31 cellular contexts compared by ENCODE assay signal in the genomic region with DNA sequence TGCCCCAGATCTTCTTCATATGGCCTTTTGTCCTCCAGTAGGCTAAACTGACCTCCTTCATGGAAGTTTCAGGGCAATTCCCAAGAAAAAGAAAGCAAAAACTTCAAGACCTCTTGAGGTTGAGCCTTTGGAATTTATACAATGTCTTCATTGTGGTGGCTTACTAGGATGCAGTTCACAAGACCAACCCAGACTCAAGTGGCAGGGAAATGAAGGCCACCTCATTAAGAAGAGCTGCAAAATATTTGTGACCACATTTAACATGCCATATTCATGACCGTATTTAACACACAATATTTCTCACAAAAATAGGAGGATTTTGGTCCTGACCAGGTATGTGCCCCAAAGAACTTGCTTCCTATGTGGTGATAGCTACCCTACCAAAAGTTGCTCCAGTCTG.
DNase-seq lines count a peak whose midpoint lies in the region; ATAC-seq and TF ChIP-seq lines count a peak whose summit lies in the region.
"Had no signal": no experiment of that assay in that cellular context is flagged by ENCODE, and none has a peak within 500 bp of the region (broad histone marks: within the 10 kb centered on the region; RNA-seq: fewer than 3 reads in every experiment).

No MANE protein-coding gene starts in this region.

- in situ Hi-C loops in IMR-90 (cut with MboI; ENCODE audit: low sequenced_read_pairs): no loop called here

- no CpG with 5 or more reads among the region's 1 CpG for WGBS in IMR-90 (ENCODE audit: extremely low coverage in 2 of 2, insufficient read length in 1 of 2), 2 experiments
- WGBS in smooth muscle cell (ENCODE audit: low lambda C conversion rate): 58% methylated on average over 1 of the region's 1 CpG

- H3K79me2 ChIP-seq in smooth muscle cell (ENCODE audit: low read depth): no peaks in the 10 kb centered on the region

- peak; percentile 80 for DNase-seq in EH (ENCODE audit: low read depth)
- DNase-seq in IMR-90: peak; percentile 9
- peak; percentile 24 to 27 for DNase-seq in foreskin fibroblast
- DNase-seq in smooth muscle cell (lab: John Stamatoyannopoulos, UW; ENCODE audit: unreplicated experiment): no peak
- DNase-seq in NCI-H2081 (lab: John Stamatoyannopoulos, UW): no peak
- DNase-seq: activated CD4-positive, alpha-beta T cell treated with anti-CD3 and anti-CD28 coated beads, Interleukin-2, amount 10 ng/mL, durations not matched to agents 24 days and 14 days; activated effector memory CD4-positive, alpha-beta T cell treated with anti-CD3 and anti-CD28 coated beads, Interleukin-2, amount 50 U/mL, for 16 hours; activated naive CD8-positive, alpha-beta T cell treated with anti-CD3 and anti-CD28 coated beads for 36 hours; activated T-cell treated with anti-CD3 and anti-CD28 coated beads, Interleukin-2, amount 50 U/mL, for 1 hour; aorta; Caco-2; caudate nucleus; DMS79; erythroblast; H7; head of caudate nucleus; naive thymus-derived CD8-positive, alpha-beta T cell; NCI-H1105; NCI-H187; NCI-H2171; NCI-H510A; right lobe of liver; SJCRH30; stimulated activated CD4-positive, alpha-beta T cell treated with anti-CD3 and anti-CD28 coated beads, Interleukin-4, amount 100 ng/mL, for 24 hours; T1000; tibial artery; WERI-Rb-1 had no signal

- no peak overlapping the region for H2BK15ac ChIP-seq in IMR-90 (ENCODE audit: low read depth, low read length)

- H3K18ac ChIP-seq in IMR-90 (ENCODE audit: low read depth, low read length): peak overlapping the region; percentile 59; the same call in 1 of the 2 replicates

- H4K91ac ChIP-seq in IMR-90 (ENCODE audit: insufficient read depth, low read depth, low read length): no peak overlapping the region

- H3K4me3 ChIP-seq in IMR-90 (ENCODE audit: insufficient read depth, low read depth, low read length) (no peak overlapping the region), foreskin fibroblast (ENCODE audit: low read depth in 1 of 2, low read length in 2 of 2) (no peak overlapping the region), smooth muscle cell (no peak overlapping the region)
- H3K4me3 ChIP-seq: K562, MG63, right lobe of liver, SJCRH30, tibial artery had no signal

- CTCF ChIA-PET in IMR-90 (lab: Yijun Ruan, JAX): no interaction called here

- peak overlapping the region; percentile 45; the same call in 1 of the 2 replicates for H3K4me2 ChIP-seq in IMR-90 (ENCODE audit: low read depth, low read length)
- peak overlapping the region; percentile 75 for H3K4me2 ChIP-seq in smooth muscle cell

- dilution Hi-C loops in IMR-90 (cut with HindIII; ENCODE audit: low sequenced_read_pairs, unreplicated experiment): no loop called here

- peak overlapping the region; percentile 14 for H3K4ac ChIP-seq in IMR-90 (ENCODE audit: low read depth, low read length)

- no TSS peak for BruUV-seq in IMR-90 (replicated peaks; lab: Mats Ljungman, UMichigan)

- no peaks in the 10 kb centered on the region for H3K27me3 ChIP-seq in IMR-90 (ENCODE audit: control insufficient read depth, insufficient read depth, low read length)
- no peaks in the 10 kb centered on the region for H3K27me3 ChIP-seq in smooth muscle cell (ENCODE audit: low read depth)
- H3K27me3 ChIP-seq: MG63, right lobe of liver, SJCRH30, tibial artery had no signal

- H4K8ac ChIP-seq in IMR-90 (ENCODE audit: low read depth in 2 of 2, low read length in 2 of 2): 0 out of 4 replicates have a peak overlapping the region, but pooled peaks of 1 of the 2 experiments have one; percentile 22

- peaks cover 17% of the 10 kb centered on the region for H3F3A ChIP-seq in smooth muscle cell (ENCODE audit: low read depth)

- peaks cover 5% of the 10 kb centered on the region; the same call in 1 of the 2 replicates for H3K4me1 ChIP-seq in IMR-90 (ENCODE audit: control insufficient read depth, insufficient read depth, low read length)
- H3K4me1 ChIP-seq in smooth muscle cell (ENCODE audit: low read depth): peaks cover 25% of the 10 kb centered on the region
- H3K4me1 ChIP-seq: Caco-2, right lobe of liver, tibial artery had no signal

- H4K20me1 ChIP-seq in IMR-90 (ENCODE audit: insufficient read depth, low read length) (no peaks in the 10 kb centered on the region), smooth muscle cell (ENCODE audit: low read depth) (no peaks in the 10 kb centered on the region)

- intact Hi-C loops in IMR-90 (cut with micrococcal nuclease): no loop called here

- H3K27ac ChIP-seq in IMR-90 (ENCODE audit: insufficient read depth, low read length): no peak overlapping the region
- H3K27ac ChIP-seq in smooth muscle cell (ENCODE audit: low read depth): peak overlapping the region; percentile 88
- H3K27ac ChIP-seq: right lobe of liver, SJCRH30, tibial artery, WERI-Rb-1 had no signal

- TF ChIP-seq POLR2A in IMR-90 (IDR thresholded peaks at IDR 0.05; ENCODE audit: low read depth, low read length): no peak

- H3K56ac ChIP-seq in IMR-90 (ENCODE audit: extremely low read depth, insufficient read depth, low read length): no peak overlapping the region

- H2BK20ac ChIP-seq in IMR-90 (ENCODE audit: low read depth, low read length): peak overlapping the region; percentile 16; the same call in 1 of the 2 replicates

- H3K9me3 ChIP-seq in IMR-90 (ENCODE audit: control insufficient read depth, insufficient read depth, low read length) (no peaks in the 10 kb centered on the region; the same call in 1 of the 2 replicates), smooth muscle cell (replicated peaks; ENCODE audit: low read depth) (no peaks in the 10 kb centered on the region)
- H3K9me3 ChIP-seq: Caco-2, MG63, right lobe of liver, SJCRH30, tibial artery had no signal

- POLR2A ChIA-PET in IMR-90 (lab: Charles Lee; ENCODE audit: unreplicated experiment): no interaction called here

- peak; percentile 9; the same call in 1 of the 2 replicates for ATAC-seq in IMR-90 (ENCODE audit: low read depth)
- no peak for ATAC-seq in HG03045 (IDR thresholded peaks at IDR 0.05; ENCODE audit: unreplicated experiment)
- no peak for ATAC-seq in HG03095 (IDR thresholded peaks at IDR 0.05; ENCODE audit: unreplicated experiment)
- ATAC-seq: K562; naive thymus-derived CD8-positive, alpha-beta T cell; right lobe of liver had no signal

- no peak overlapping the region; the same call in 1 of the 2 replicates for H4K5ac ChIP-seq in IMR-90 (ENCODE audit: low read depth, low read length)

- no peak overlapping the region for H3K23ac ChIP-seq in IMR-90 (ENCODE audit: low read depth, low read length)

- no peak overlapping the region for H2AK5ac ChIP-seq in IMR-90 (ENCODE audit: low read depth, low read length)

- H2BK120ac ChIP-seq in IMR-90 (ENCODE audit: low read depth, low read length): no peak overlapping the region

- H2AFZ ChIP-seq in IMR-90 (replicated peaks; ENCODE audit: low read length, poor library complexity): no peak overlapping the region
- no peak overlapping the region for H2AFZ ChIP-seq in smooth muscle cell (ENCODE audit: low read depth)

- no peak overlapping the region for H3K14ac ChIP-seq in IMR-90 (replicated peaks; ENCODE audit: low read depth, low read length)

- no peak overlapping the region for H2BK5ac ChIP-seq in IMR-90 (ENCODE audit: low read depth, low read length, poor library complexity, severe bottlenecking)

- H2AK9ac ChIP-seq in IMR-90 (replicated peaks; ENCODE audit: low read depth, low read length, poor library complexity): no peak overlapping the region

- H3K79me1 ChIP-seq in IMR-90 (ENCODE audit: low read depth in 1 of 2, low read length in 2 of 2): no peaks in the 10 kb centered on the region

- H3K9ac ChIP-seq in IMR-90 (ENCODE audit: low read depth, low read length) (no peak overlapping the region), smooth muscle cell (ENCODE audit: low read depth) (no peak overlapping the region)

- TF ChIP-seq CTCF in IMR-90 (conservative IDR thresholded peaks at IDR 0.05; ENCODE audit: low read depth, low read length) (no peak), foreskin fibroblast (IDR thresholded peaks at IDR 0.05; ENCODE audit: low read depth, low read length) (no peak), smooth muscle cell (IDR thresholded peaks at IDR 0.05; ENCODE audit: borderline replicate concordance, insufficient read depth, poor library complexity, severe bottlenecking) (no peak)

- 0 out of 2 replicates have a peak, but pooled peaks cover 3% of the 10 kb centered on the region for H3K9me1 ChIP-seq in IMR-90 (ENCODE audit: insufficient read depth, low read length)

- H3K36me3 ChIP-seq in IMR-90 (ENCODE audit: control insufficient read depth, insufficient read depth, low read length) (no peaks in the 10 kb centered on the region), smooth muscle cell (ENCODE audit: low read depth) (no peaks in the 10 kb centered on the region)
- H3K36me3 ChIP-seq: MG63, right lobe of liver, SJCRH30, tibial artery, WERI-Rb-1 had no signal

- no peak for TF ChIP-seq RAD21 in IMR-90 (IDR thresholded peaks at IDR 0.05; ENCODE audit: low read length)

TF ChIP-seq in IMR-90, 13 proteins besides CTCF, POLR2A, EP300 and RAD21:
- no peak for TF ChIP-seq RCOR1 (IDR thresholded peaks at IDR 0.05; ENCODE audit: insufficient replicate concordance, low read length)
- no peak for TF ChIP-seq RFX5 (IDR thresholded peaks at IDR 0.05; ENCODE audit: low read depth, low read length)
- TF ChIP-seq CHD1 (IDR thresholded peaks at IDR 0.05; ENCODE audit: low read depth, low read length): no peak
- TF ChIP-seq MXI1 (IDR thresholded peaks at IDR 0.05; ENCODE audit: borderline replicate concordance, low read depth, low read length): no peak
- no peak for TF ChIP-seq SMC3 (IDR thresholded peaks at IDR 0.05; ENCODE audit: low read depth, low read length)
- TF ChIP-seq, protein P1, sequence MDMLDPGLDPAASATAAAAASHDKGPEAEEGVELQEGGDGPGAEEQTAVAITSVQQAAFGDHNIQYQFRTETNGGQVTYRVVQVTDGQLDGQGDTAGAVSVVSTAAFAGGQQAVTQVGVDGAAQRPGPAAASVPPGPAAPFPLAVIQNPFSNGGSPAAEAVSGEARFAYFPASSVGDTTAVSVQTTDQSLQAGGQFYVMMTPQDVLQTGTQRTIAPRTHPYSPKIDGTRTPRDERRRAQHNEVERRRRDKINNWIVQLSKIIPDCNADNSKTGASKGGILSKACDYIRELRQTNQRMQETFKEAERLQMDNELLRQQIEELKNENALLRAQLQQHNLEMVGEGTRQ (IDR thresholded peaks at IDR 0.05; ENCODE audit: low read depth, low read length): no peak
TF ChIP-seq in IMR-90: peak in this region for 0.

Comparison
In these comparisons a context has a peak if more than half of its experiments do, and no peak if none do; other contexts are left out.
1. DNase-seq: peak in EH (single experiment), IMR-90 (single experiment) and foreskin fibroblast (2 of 2); none in smooth muscle cell (single experiment) and NCI-H2081 (0 of 2).